22 cellular contexts compared by ENCODE assay signal in the genomic region with DNA sequence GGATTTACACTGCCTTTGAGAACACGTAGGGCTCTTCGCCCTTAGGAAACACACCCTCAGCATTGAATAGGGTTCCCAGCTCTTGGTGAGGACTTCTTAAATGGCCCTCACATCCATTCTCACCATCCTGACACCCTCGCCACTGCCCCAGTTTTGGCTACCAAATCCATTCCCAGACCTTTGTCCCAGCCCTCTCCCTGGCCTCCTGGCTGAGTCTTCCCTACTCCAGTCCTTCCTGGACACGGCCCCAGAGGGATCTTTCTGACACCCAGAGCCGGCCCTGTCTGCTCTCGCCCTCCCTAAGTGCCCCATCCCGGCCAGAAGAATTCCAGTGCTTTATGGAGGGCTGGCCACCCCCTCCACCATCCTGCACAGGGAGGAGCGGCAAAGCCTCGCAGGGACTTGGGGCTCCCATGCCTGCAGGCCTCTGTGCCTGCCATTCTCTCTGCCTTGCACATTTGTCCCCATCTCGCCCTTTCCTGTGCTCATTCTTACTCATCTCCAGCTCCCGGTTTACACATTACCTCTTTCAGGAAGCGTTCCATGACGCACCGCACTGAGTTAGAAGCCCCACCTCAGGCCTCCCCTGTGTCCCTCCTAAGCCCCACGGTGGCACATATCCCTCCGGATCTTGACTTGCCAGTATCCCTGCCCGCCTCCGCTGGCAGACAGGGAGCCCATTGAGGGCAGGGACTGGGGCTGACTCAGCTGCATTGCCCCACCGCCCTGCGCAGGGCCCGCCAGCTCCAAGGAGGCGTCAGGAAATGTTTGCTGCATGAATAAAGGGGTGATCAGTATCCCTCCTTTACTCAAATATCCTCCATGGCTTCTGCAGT. TPM values are rescaled to one million over a fixed set of nuclear protein-coding genes. Genes with fewer than 3 reads are reported as not detected.
A peak's percentile ranks its signal among the peaks of the same experiment; 100 is the strongest.
DNase-seq lines count a peak whose midpoint lies in the region; ATAC-seq and TF ChIP-seq lines count a peak whose summit lies in the region.
"Had no signal": no experiment of that assay in that cellular context is flagged by ENCODE, and none has a peak within 500 bp of the region (broad histone marks: within the 10 kb centered on the region; RNA-seq: fewer than 3 reads in every experiment).

No MANE protein-coding gene starts in this region.

- no peak for TF ChIP-seq POLR2A in thyroid gland (IDR thresholded peaks at IDR 0.05)

- H3K4me1 Mint-ChIP-seq in WTC11 = peaks cover 17% of the 10 kb centered on the region
- H3K4me1 Mint-ChIP-seq in endothelial cell (ENCODE audit: unreplicated experiment) = peaks cover 27% of the 10 kb centered on the region

- H3K4me3 Mint-ChIP-seq in WTC11 (no peak overlapping the region), endothelial cell (ENCODE audit: unreplicated experiment) (no peak overlapping the region)
- H3K4me3 Mint-ChIP-seq: activated CD4-positive, alpha-beta T cell treated with anti-CD3 and anti-CD28 coated beads, Interleukin-2, amount 10 ng/mL, durations not matched to agents 7 days and 5 days; activated CD8-positive, alpha-beta memory T cell treated with anti-CD3 and anti-CD28 coated beads, Interleukin-2, amount 10 ng/mL, durations not matched to agents 7 days and 5 days; activated naive CD8-positive, alpha-beta T cell; endodermal cell; GM23338; T-helper 1 cell treated with Interleukin-12 subunit alpha and Interleukin-12 subunit beta and Interleukin-4 antibody, amounts not matched to agents 30 μg/mL and 1 μg/mL, for 36 hours had no signal

- H3K4me3 ChIP-seq in H7 (ENCODE audit: insufficient read depth, low read depth, low read length) = no peak overlapping the region
- H3K4me3 ChIP-seq in thyroid gland (replicated peaks in 1 of 3) = no peak overlapping the region
- H3K4me3 ChIP-seq: GM23338, heart right ventricle, left lung, suprapubic skin had no signal

- POLR2A ChIA-PET in WTC11 (lab: Charles Lee) = interaction anchor here (0.6 to 0.7 kb wide), 2 partner anchors 47 to 73 kb away, joined by 3 to 6 read pairs; no protein-coding TSS in a partner anchor

- TF ChIP-seq CTCF in WTC11 (IDR thresholded peaks at IDR 0.05) (no peak), foreskin keratinocyte (conservative IDR thresholded peaks at IDR 0.05) (no peak), thyroid gland (IDR thresholded peaks at IDR 0.05) (no peak), endothelial cell (IDR thresholded peaks at IDR 0.05; ENCODE audit: unreplicated experiment) (no peak)

- no peaks in the 10 kb centered on the region for H3K36me3 ChIP-seq in H7 (replicated peaks; ENCODE audit: control insufficient read depth, insufficient read depth, low read length)
- no peaks in the 10 kb centered on the region for H3K36me3 ChIP-seq in thyroid gland

- H3K27me3 Mint-ChIP-seq in WTC11 (ENCODE audit: low read depth) = no peaks in the 10 kb centered on the region
- peaks cover 6% of the 10 kb centered on the region for H3K27me3 Mint-ChIP-seq in endothelial cell (ENCODE audit: unreplicated experiment)
- H3K27me3 Mint-ChIP-seq: activated CD4-positive, alpha-beta T cell treated with anti-CD3 and anti-CD28 coated beads, Interleukin-2, amount 10 ng/mL, durations not matched to agents 7 days and 5 days; activated CD8-positive, alpha-beta memory T cell treated with anti-CD3 and anti-CD28 coated beads, Interleukin-2, amount 10 ng/mL, durations not matched to agents 7 days and 5 days; activated naive CD8-positive, alpha-beta T cell had no signal

- H3K9me3 ChIP-seq in thyroid gland = no peaks in the 10 kb centered on the region
- H3K9me3 ChIP-seq: heart right ventricle, left lung, suprapubic skin had no signal

- H3K27ac Mint-ChIP-seq in WTC11 = no peak overlapping the region
- no peak overlapping the region for H3K27ac Mint-ChIP-seq in endothelial cell (ENCODE audit: unreplicated experiment)
- H3K27ac Mint-ChIP-seq: activated CD4-positive, alpha-beta T cell treated with anti-CD3 and anti-CD28 coated beads, Interleukin-2, amount 10 ng/mL, durations not matched to agents 7 days and 5 days; activated CD8-positive, alpha-beta memory T cell treated with anti-CD3 and anti-CD28 coated beads, Interleukin-2, amount 10 ng/mL, durations not matched to agents 7 days and 5 days; activated naive CD8-positive, alpha-beta T cell; endodermal cell; GM23338; T-helper 1 cell treated with Interleukin-12 subunit alpha and Interleukin-12 subunit beta and Interleukin-4 antibody, amounts not matched to agents 30 μg/mL and 1 μg/mL, for 36 hours had no signal

- WGBS in thyroid gland, 2 donors = 70 to 85% methylated on average over 22 of the region's 22 CpGs

- ATAC-seq in WTC11 = no peak
- peak; percentile 39 for ATAC-seq in foreskin keratinocyte
- no peak for ATAC-seq in GM18907 (IDR thresholded peaks at IDR 0.05; ENCODE audit: unreplicated experiment)
- ATAC-seq: activated CD8-positive, alpha-beta memory T cell treated with anti-CD3 and anti-CD28 coated beads, Interleukin-2, amount 10 ng/mL, durations not matched to agents 7 days and 5 days; heart right ventricle; Panc1 had no signal

- H3K4me1 ChIP-seq in foreskin keratinocyte (peaks cover 11% of the 10 kb centered on the region), thyroid gland (peaks cover 21 to 31% of the 10 kb centered on the region in 2 donors)

- H3K36me3 Mint-ChIP-seq in WTC11 (no peaks in the 10 kb centered on the region), endothelial cell (ENCODE audit: low read depth, unreplicated experiment) (no peaks in the 10 kb centered on the region)

- intact Hi-C loops in thyroid gland (cut with DNase I) = no loop called here

- DNase-seq in H7 (peak; percentile 58), WTC11 (ENCODE audit: low spot score) (no peak), foreskin keratinocyte (peak in 1 of 2 donors; percentile 65), thyroid gland (no peak), endothelial cell (ENCODE audit: low spot score) (no peak), CD1c-positive myeloid dendritic cell (ENCODE audit: extremely low spot score) (no peak)
- DNase-seq: activated CD8-positive, alpha-beta memory T cell treated with anti-CD3 and anti-CD28 coated beads, Interleukin-2, amount 10 ng/mL, durations not matched to agents 7 days and 5 days; AML-193; left lung; NCI-H2081 treated with DMSO at 0.1 percent for 48 hours; NCI-H446 treated with DMSO at 0.1 percent for 48 hours had no signal

- no peaks in the 10 kb centered on the region; the same call in 1 of the 2 replicates for H3K27me3 ChIP-seq in H7 (ENCODE audit: control insufficient read depth, insufficient read depth, low read length)
- H3K27me3 ChIP-seq in foreskin keratinocyte = no peaks in the 10 kb centered on the region
- no peaks in the 10 kb centered on the region for H3K27me3 ChIP-seq in thyroid gland
- H3K27me3 ChIP-seq: heart right ventricle, left lung, suprapubic skin had no signal

- CTCF ChIA-PET in WTC11 (lab: Charles Lee) = interaction anchor here (0.6 to 8.2 kb wide), 53 partner anchors 7 to 390 kb away, joined by 3 to 347 read pairs (median 4); partner anchors contain the start of genes ACP4, CLEC11A, CTU1 and KLK10

- H3K9me3 Mint-ChIP-seq in WTC11 (no peaks in the 10 kb centered on the region), endothelial cell (ENCODE audit: unreplicated experiment) (no peaks in the 10 kb centered on the region)
- H3K9me3 Mint-ChIP-seq: activated CD4-positive, alpha-beta T cell treated with anti-CD3 and anti-CD28 coated beads, Interleukin-2, amount 10 ng/mL, durations not matched to agents 7 days and 5 days; endodermal cell; GM23338; T-helper 1 cell treated with Interleukin-12 subunit alpha and Interleukin-12 subunit beta and Interleukin-4 antibody, amounts not matched to agents 30 μg/mL and 1 μg/mL, for 36 hours had no signal

- H3K27ac ChIP-seq in foreskin keratinocyte (peak overlapping the region; percentile 72), thyroid gland (peak overlapping the region in 2 of 3 donors; percentile 28 to 31)
- H3K27ac ChIP-seq: heart right ventricle, left lung, suprapubic skin had no signal

RNA-seq across cellular contexts. Expression of gene KLK14, which starts 11.0 kb away (rescaled TPM):
- total RNA-seq in H7 (2014; rRNA removed; shearing (Covaris generic)) = not detected in 2 replicates
- total RNA-seq in WTC11 (2021) (1.1 to 1.6 TPM (median 1.4 TPM) in 3 replicates), foreskin keratinocyte (not detected in 2 replicates), thyroid gland (not detected), endothelial cell (ENCODE audit: unreplicated experiment) (not detected)
- polyA plus RNA-seq in foreskin keratinocyte = 0.10 and 0.19 TPM in 2 replicates
- total RNA-seq: GM23338, pulmonary artery endothelial cell had no signal
- polyA plus RNA-seq: neural cell had no signal

RNA-seq across cellular contexts. Expression of gene CTU1, which starts 14.5 kb away (rescaled TPM):
- 12.9 and 15.3 TPM in 2 replicates for total RNA-seq in H7 (2014; rRNA removed; shearing (Covaris generic))
- total RNA-seq in WTC11 (2021) = 8.6 to 10.3 TPM (median 8.9 TPM) in 3 replicates
- 4.9 and 5.0 TPM in 2 replicates for total RNA-seq in foreskin keratinocyte
- 5.3 and 5.4 TPM in 2 replicates for polyA plus RNA-seq in foreskin keratinocyte
- 10 to 100 TPM in 2 of 4 donors, 1 to 10 TPM in 2; 7.5 to 13.6 (median 9.3) TPM for total RNA-seq in thyroid gland
- 5.4 TPM for total RNA-seq in endothelial cell (ENCODE audit: unreplicated experiment)

RNA-seq across cellular contexts. Expression of gene KLK13, which starts 28.8 kb away (rescaled TPM):
- 2.0 and 3.0 TPM in 2 replicates for total RNA-seq in H7 (2014; rRNA removed; shearing (Covaris generic))
- 3.1 to 5.0 TPM (median 4.5 TPM) in 3 replicates for total RNA-seq in WTC11 (2021)
- 0.14 and 0.39 TPM in 2 replicates for total RNA-seq in foreskin keratinocyte
- 0.12 and 0.36 TPM in 2 replicates for polyA plus RNA-seq in foreskin keratinocyte
- total RNA-seq in thyroid gland = under 1 TPM in 2 of 4 donors, not detected in 2; 0.22 to 0.73 TPM
- 0.67 TPM for total RNA-seq in endothelial cell (ENCODE audit: unreplicated experiment)
- total RNA-seq: activated CD4-positive, alpha-beta T cell treated with anti-CD3 and anti-CD28 coated beads, Interleukin-2, amount 10 ng/mL, durations not matched to agents 7 days and 5 days; activated CD8-positive, alpha-beta memory T cell treated with anti-CD3 and anti-CD28 coated beads, Interleukin-2, amount 10 ng/mL, durations not matched to agents 7 days and 5 days; pulmonary artery endothelial cell had no signal
- polyA plus RNA-seq: neural cell had no signal

RNA-seq across cellular contexts. Expression of gene SIGLEC9, which starts 31.0 kb away (rescaled TPM):
- total RNA-seq in H7 (2014; rRNA removed; shearing (Covaris generic)) = not detected in 2 replicates
- total RNA-seq in WTC11 (2021) = not detected in 3 replicates
- not detected in 2 replicates for total RNA-seq in foreskin keratinocyte
- not detected in 2 replicates for polyA plus RNA-seq in foreskin keratinocyte
- 1 to 10 TPM; 1.2 to 3.1 (median 1.9) TPM for total RNA-seq in thyroid gland
- total RNA-seq in endothelial cell (ENCODE audit: unreplicated experiment) = 0.82 TPM
- total RNA-seq: endodermal cell, GM23338, pulmonary artery endothelial cell had no signal
- polyA plus RNA-seq: GM23338, neural cell had no signal

RNA-seq across cellular contexts. Expression of gene SIGLEC7, which starts 48.4 kb away (rescaled TPM):
- not detected in 2 replicates for total RNA-seq in H7 (2014; rRNA removed; shearing (Covaris generic))
- total RNA-seq in WTC11 (2021) (not detected in 3 replicates), foreskin keratinocyte (not detected in 2 replicates), thyroid gland (1 to 10 TPM in 1 of 4 donors, under 1 TPM in 1, not detected in 2; 0.54 to 1.0 TPM), endothelial cell (ENCODE audit: unreplicated experiment) (not detected)
- not detected in 2 replicates for polyA plus RNA-seq in foreskin keratinocyte
- total RNA-seq: activated CD4-positive, alpha-beta T cell treated with anti-CD3 and anti-CD28 coated beads, Interleukin-2, amount 10 ng/mL, durations not matched to agents 7 days and 5 days; activated CD8-positive, alpha-beta memory T cell treated with anti-CD3 and anti-CD28 coated beads, Interleukin-2, amount 10 ng/mL, durations not matched to agents 7 days and 5 days; endodermal cell; GM23338; pulmonary artery endothelial cell; suprapubic skin had no signal
- polyA plus RNA-seq: GM23338, neural cell had no signal
